8 cellular contexts compared by ENCODE assay signal in genomic region chr16:495127-495748, GRCh38. TPM values are rescaled to one million over a fixed set of nuclear protein-coding genes. Genes with fewer than 3 reads are reported as not detected.
DNase-seq lines count a peak whose midpoint lies in the region; ATAC-seq, FAIRE-seq and TF ChIP-seq lines count a peak whose summit lies in the region.

No MANE protein-coding gene starts in this region.

- WGBS in heart left ventricle, 4 donors: 74 to 87% (median 79%) methylated on average over 9 to 11 of the region's 11 CpGs

- peaks cover 0 to 52% (median 29%) of the 10 kb centered on the region in 9 donors for H3K36me3 ChIP-seq in heart left ventricle
- H3K36me3 ChIP-seq in kidney (ENCODE audit: control insufficient read depth in 1 of 2, insufficient read depth in 2 of 2, low read length in 2 of 2): peaks cover 18 to 36% of the 10 kb centered on the region in 2 donors

- H3K4me1 Mint-ChIP-seq in activated naive CD8-positive, alpha-beta T cell treated with anti-CD3 and anti-CD28 coated beads, Interleukin-2, amount 50 U/mL, for 24 hours: no peaks in the 10 kb centered on the region

- H3K27me3 ChIP-seq in heart left ventricle: no peaks in the 10 kb centered on the region

- H3K9me3 Mint-ChIP-seq in activated naive CD8-positive, alpha-beta T cell treated with anti-CD3 and anti-CD28 coated beads, Interleukin-2, amount 50 U/mL, for 24 hours: no peaks in the 10 kb centered on the region

- intact Hi-C loops in heart left ventricle (cut with DNase I): no loop called here
- intact Hi-C loops in cardiac septum (cut with DNase I): no loop called here
- intact Hi-C loops in kidney (cut with DNase I): no loop called here

- no peak overlapping the region for H3K27ac Mint-ChIP-seq in activated naive CD8-positive, alpha-beta T cell treated with anti-CD3 and anti-CD28 coated beads, Interleukin-2, amount 50 U/mL, for 24 hours

- no peaks in the 10 kb centered on the region for H3K9me3 ChIP-seq in heart left ventricle
- H3K9me3 ChIP-seq in kidney (ENCODE audit: control insufficient read depth in 1 of 2, low read length in 2 of 2): no peaks in the 10 kb centered on the region

- DNase-seq in heart left ventricle (no peak), cardiac septum (ENCODE audit: low spot score) (no peak), LNCaP clone FGC (ENCODE audit: low read depth) (no peak), kidney (peak; percentile 45), NCI-H774 (lab: John Stamatoyannopoulos, UW) (no peak)
- DNase-seq in activated naive CD8-positive, alpha-beta T cell treated with anti-CD3 and anti-CD28 coated beads, Interleukin-2, amount 50 U/mL, for 24 hours: peak; percentile 28
- no peak for DNase-seq in effector CD4-positive, alpha-beta T cell

- H3K4me3 ChIP-seq in heart left ventricle: no peak overlapping the region
- no peak overlapping the region for H3K4me3 ChIP-seq in LNCaP clone FGC (ENCODE audit: low read depth, low read length)
- no peak overlapping the region for H3K4me3 ChIP-seq in kidney (ENCODE audit: low read length in 2 of 2)

- FAIRE-seq in kidney (lab: Jason Lieb, UNC): no peak

- H3K27ac ChIP-seq in heart left ventricle (no peak overlapping the region), kidney (ENCODE audit: low read depth in 2 of 2, low read length in 2 of 2) (no peak overlapping the region)

- H3K36me3 Mint-ChIP-seq in activated naive CD8-positive, alpha-beta T cell treated with anti-CD3 and anti-CD28 coated beads, Interleukin-2, amount 50 U/mL, for 24 hours (ENCODE audit: low read depth): peaks cover 4% of the 10 kb centered on the region

- no peak overlapping the region for H3K4me3 Mint-ChIP-seq in activated naive CD8-positive, alpha-beta T cell treated with anti-CD3 and anti-CD28 coated beads, Interleukin-2, amount 50 U/mL, for 24 hours

- no peaks in the 10 kb centered on the region for H3K27me3 Mint-ChIP-seq in activated naive CD8-positive, alpha-beta T cell treated with anti-CD3 and anti-CD28 coated beads, Interleukin-2, amount 50 U/mL, for 24 hours

- H3K4me1 ChIP-seq in heart left ventricle (peaks cover 0 to 1% (median 0%) of the 10 kb centered on the region in 12 donors), kidney (ENCODE audit: control insufficient read depth in 1 of 2, insufficient read depth in 1 of 2, low read depth in 1 of 2, low read length in 2 of 2) (peaks cover 0 to 2% of the 10 kb centered on the region in 2 donors)

- no peak overlapping the region for H3K9ac ChIP-seq in kidney (ENCODE audit: low read length in 2 of 2)

- ATAC-seq in heart left ventricle (peak in 3 of 4 donors; percentile 40 to 53 (median 46)), HG02970 (IDR thresholded peaks at IDR 0.05; ENCODE audit: low FRiP score, unreplicated experiment) (no peak)
- ATAC-seq in activated naive CD8-positive, alpha-beta T cell treated with anti-CD3 and anti-CD28 coated beads, Interleukin-2, amount 50 U/mL, for 24 hours: peak; percentile 72

- no peak for TF ChIP-seq POLR2A in heart left ventricle (IDR thresholded peaks at IDR 0.05)

- TF ChIP-seq CTCF in heart left ventricle (IDR thresholded peaks at IDR 0.05) (peak in 8 of 12 donors; percentile 9 to 35 (median 26)), LNCaP clone FGC (IDR thresholded peaks at IDR 0.05; ENCODE audit: control insufficient read depth, extremely low read depth, insufficient read depth) (peak; percentile 61), kidney (IDR thresholded peaks at IDR 0.05; ENCODE audit: borderline replicate concordance, extremely low read depth, insufficient read depth) (peak; percentile 27)

RNA-seq across cellular contexts. Expression of gene CAPN15, which starts 32.3 kb away (rescaled TPM):
- total RNA-seq in heart left ventricle: 10 to 100 TPM; 12.0 to 35.5 (median 20.0) TPM
- polyA plus RNA-seq in heart left ventricle: 10 to 100 TPM; 20.8 to 26.0 TPM
- total RNA-seq in cardiac septum: 18.5 TPM
- total RNA-seq in kidney: 52.9 TPM
- polyA plus RNA-seq in kidney (ENCODE audit: insufficient read depth, low read depth, low replicate concordance): 17.9 TPM

Comparison
In these comparisons a context has a peak if more than half of its experiments do, and no peak if none do; other contexts are left out.
1. DNase-seq: peak in activated naive CD8-positive, alpha-beta T cell treated with anti-CD3 and anti-CD28 coated beads, Interleukin-2, amount 50 U/mL, for 24 hours (single experiment) and kidney (single experiment); none in heart left ventricle (0 of 5), cardiac septum (single experiment), LNCaP clone FGC (single experiment), effector CD4-positive, alpha-beta T cell (single experiment) and NCI-H774 (single experiment).
2. Peak in every context shown above with its lines, with median percentiles within 50 percentile points of each other: CTCF ChIP-seq.